ENCODE assay signal across 30 cellular contexts in the genomic region with DNA sequence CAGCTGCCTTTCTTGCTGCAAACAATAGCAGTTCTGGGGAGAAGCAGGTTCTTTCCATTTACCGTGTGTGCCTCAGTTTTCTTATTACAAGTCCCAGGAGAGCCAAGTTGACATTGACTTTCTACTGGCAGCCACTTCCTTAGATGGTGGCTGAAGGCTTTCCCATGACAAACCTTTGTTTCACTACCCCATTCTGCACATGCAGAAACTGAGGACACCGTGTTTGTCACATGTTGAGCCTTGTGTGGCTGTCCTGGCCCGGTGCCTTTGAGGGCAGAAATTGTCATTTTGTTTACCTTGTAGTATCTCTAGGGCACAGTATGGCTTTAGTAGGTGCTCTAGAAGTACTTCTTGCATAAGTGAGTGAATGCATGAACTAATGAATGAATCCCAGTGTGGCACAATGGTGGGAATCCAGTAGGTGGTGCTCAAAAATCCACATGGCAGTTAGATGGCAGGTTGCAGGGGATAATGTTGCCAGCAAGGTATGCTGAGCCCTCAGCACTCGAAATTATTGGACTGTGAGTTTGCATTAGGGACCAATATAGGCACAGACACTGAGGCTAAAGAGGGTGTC.
A peak's percentile ranks its signal among the peaks of the same experiment; 100 is the strongest.
DNase-seq lines count a peak whose midpoint lies in the region; ATAC-seq, FAIRE-seq and TF ChIP-seq lines count a peak whose summit lies in the region.
"Had no signal": no experiment of that assay in that cellular context is flagged by ENCODE, and none has a peak within 500 bp of the region (broad histone marks: within the 10 kb centered on the region; RNA-seq: fewer than 3 reads in every experiment).

No MANE protein-coding gene starts in this region.

- no peak overlapping the region for H3K4me3 Mint-ChIP-seq in type B pancreatic cell
- H3K4me3 Mint-ChIP-seq: activated CD8-positive, alpha-beta T cell treated with anti-CD3 and anti-CD28 coated beads, Interleukin-2, amount 10 ng/mL, durations not matched to agents 7 days and 5 days; activated naive CD8-positive, alpha-beta T cell treated with anti-CD3 and anti-CD28 coated beads for 36 hours; B cell; natural killer cell; stimulated activated naive CD8-positive, alpha-beta T cell treated with anti-CD3 and anti-CD28 coated beads, Interleukin-15, amount 100 ng/mL, for 72 hours had no signal

- H3K9me2 ChIP-seq in Karpas-422 (replicated peaks; ENCODE audit: insufficient read depth, low read length), result no peaks in the 10 kb centered on the region
- H3K9me2 ChIP-seq: SK-N-SH had no signal

- H3K4me3 ChIP-seq in Karpas-422 (ENCODE audit: low read length), result no peak overlapping the region
- H3K4me3 ChIP-seq: cardiac muscle cell, coronary artery, lower lobe of right lung, skin epidermis had no signal

- peaks cover 51% of the 10 kb centered on the region for H3K4me1 ChIP-seq in Karpas-422 (ENCODE audit: low read length)
- H3K4me1 ChIP-seq: lower lobe of right lung had no signal

- no peak for DNase-seq in GM12891 (ENCODE audit: insufficient read length, low spot score)
- peak; percentile 55 for DNase-seq in Karpas-422
- DNase-seq in RPMI8226, result peak; percentile 72
- DNase-seq in NOMO-1 treated with dmso at 0.1 percent for 144 hours (lab: John Stamatoyannopoulos, UW; ENCODE audit: unreplicated experiment), result no peak
- no peak for DNase-seq in type B pancreatic cell (ENCODE audit: extremely low spot score, unreplicated experiment)
- no peak for DNase-seq in left lobe of liver (ENCODE audit: low spot score)
- no peak for DNase-seq in frontal cortex (ENCODE audit: low spot score in 2 of 2)
- DNase-seq: activated CD8-positive, alpha-beta T cell treated with anti-CD3 and anti-CD28 coated beads, Interleukin-2, amount 10 ng/mL, durations not matched to agents 7 days and 5 days; activated naive CD8-positive, alpha-beta T cell treated with anti-CD3 and anti-CD28 coated beads for 36 hours; aorta; DMS153; effector memory CD4-positive, alpha-beta T cell; erythroblast; H7; lower lobe of right lung; natural killer cell; NCI-H1048; NCI-H187; NCI-H69; SK-N-SH; stimulated activated naive CD8-positive, alpha-beta T cell treated with anti-CD3 and anti-CD28 coated beads, Interleukin-15, amount 100 ng/mL, for 72 hours; T-helper 2 cell had no signal

- H3K36me3 Mint-ChIP-seq in type B pancreatic cell, result no peaks in the 10 kb centered on the region
- H3K36me3 Mint-ChIP-seq: natural killer cell had no signal

- TF ChIP-seq CTCF in type B pancreatic cell (conservative IDR thresholded peaks at IDR 0.05), result no peak

- FAIRE-seq in GM12891 (lab: Jason Lieb, UNC) (no peak), frontal cortex (lab: Jason Lieb, UNC) (no peak)
- FAIRE-seq: G401.6 had no signal

- H2AFZ ChIP-seq in Karpas-422 (ENCODE audit: low read length), result no peak overlapping the region

- peaks cover 12% of the 10 kb centered on the region for H3K9me3 Mint-ChIP-seq in type B pancreatic cell

- peaks cover 47% of the 10 kb centered on the region for H3K27me3 Mint-ChIP-seq in type B pancreatic cell
- H3K27me3 Mint-ChIP-seq: activated naive CD8-positive, alpha-beta T cell treated with anti-CD3 and anti-CD28 coated beads for 36 hours; stimulated activated naive CD8-positive, alpha-beta T cell treated with anti-CD3 and anti-CD28 coated beads, Interleukin-15, amount 100 ng/mL, for 72 hours had no signal

- peak; percentile 64 for ATAC-seq in GM21360 (IDR thresholded peaks at IDR 0.05; ENCODE audit: unreplicated experiment)
- ATAC-seq in left lobe of liver, result no peak
- ATAC-seq: activated CD8-positive, alpha-beta T cell treated with anti-CD3 and anti-CD28 coated beads, Interleukin-2, amount 10 ng/mL, durations not matched to agents 7 days and 5 days; lower lobe of right lung; natural killer cell; stimulated activated naive CD8-positive, alpha-beta T cell treated with anti-CD3 and anti-CD28 coated beads, Interleukin-15, amount 100 ng/mL, for 72 hours had no signal

- no peak for TF ChIP-seq POLR2A in GM12891 (IDR thresholded peaks at IDR 0.05; ENCODE audit: low read depth, low read length)

- H3K4me1 Mint-ChIP-seq in type B pancreatic cell (ENCODE audit: unreplicated experiment), result peaks cover 6% of the 10 kb centered on the region

- no peak overlapping the region for H3K27ac ChIP-seq in Karpas-422 (ENCODE audit: low read length)
- H3K27ac ChIP-seq: cardiac muscle cell, coronary artery, KMS-11, lower lobe of right lung, skin epidermis had no signal

- no peak overlapping the region for H3K9ac ChIP-seq in Karpas-422 (ENCODE audit: low read length)
- H3K9ac ChIP-seq: KMS-11, SK-N-SH had no signal

- H4K20me1 ChIP-seq in Karpas-422 (ENCODE audit: insufficient read depth, low read depth, low read length), result no peaks in the 10 kb centered on the region

- peak overlapping the region; percentile 14 for H3K4me2 ChIP-seq in Karpas-422 (ENCODE audit: low read depth, low read length, poor library complexity, severe bottlenecking)
- H3K4me2 ChIP-seq: KMS-11, SK-N-SH had no signal

- H3K27ac Mint-ChIP-seq in type B pancreatic cell, result no peak overlapping the region
- H3K27ac Mint-ChIP-seq: activated CD8-positive, alpha-beta T cell treated with anti-CD3 and anti-CD28 coated beads, Interleukin-2, amount 10 ng/mL, durations not matched to agents 7 days and 5 days; activated naive CD8-positive, alpha-beta T cell treated with anti-CD3 and anti-CD28 coated beads for 36 hours; activated T-helper 2 cell treated with anti-CD3 and anti-CD28 coated beads, Interferon-gamma antibody, Interleukin-2, Interleukin-4, amounts not matched to agents 10 μg/mL and 5 μg/mL and 100 μg/mL, durations not matched to agents 14 hours and 24 hours and 36 hours; B cell; natural killer cell; stimulated activated naive CD8-positive, alpha-beta T cell treated with anti-CD3 and anti-CD28 coated beads, Interleukin-15, amount 100 ng/mL, for 72 hours had no signal

- no peaks in the 10 kb centered on the region for H3K36me3 ChIP-seq in Karpas-422 (ENCODE audit: insufficient read depth, low read length)
- H3K36me3 ChIP-seq: cardiac muscle cell, lower lobe of right lung had no signal

- no peaks in the 10 kb centered on the region for H3K27me3 ChIP-seq in Karpas-422 (ENCODE audit: low read length)

- no peaks in the 10 kb centered on the region for H3K9me3 ChIP-seq in Karpas-422 (ENCODE audit: low read length)
- H3K9me3 ChIP-seq: lower lobe of right lung, SK-N-SH had no signal

- no peaks in the 10 kb centered on the region for H3K79me2 ChIP-seq in Karpas-422 (ENCODE audit: low read length)

TF ChIP-seq in GM12891, 5 proteins besides CTCF, POLR2A, EP300 and RAD21:
- TF ChIP-seq POLR2AphosphoS5 (IDR thresholded peaks at IDR 0.05; ENCODE audit: low read depth, low read length) (no peak), SPI1 (IDR thresholded peaks at IDR 0.05; ENCODE audit: low read depth, low read length) (peak; percentile 43), PAX5 (IDR thresholded peaks at IDR 0.05; ENCODE audit: insufficient read depth, low read length, severe bottlenecking) (no peak)

Comparison
In these comparisons a context has a peak if more than half of its experiments do, and no peak if none do; other contexts are left out.
1. DNase-seq: peak in Karpas-422 (single experiment) and RPMI8226 (single experiment); none in GM12891 (single experiment), NOMO-1 treated with dmso at 0.1 percent for 144 hours (single experiment), type B pancreatic cell (single experiment), left lobe of liver (single experiment) and frontal cortex (0 of 2).